Comparison of ENCODE assay signal across 10 cellular contexts in genomic region chr2:203453858-203454451, GRCh38.
DNase-seq lines count a peak whose midpoint lies in the region; ATAC-seq and TF ChIP-seq lines count a peak whose summit lies in the region.
"Had no signal": no experiment of that assay in that cellular context is flagged by ENCODE, and none has a peak within 500 bp of the region (broad histone marks: within the 10 kb centered on the region; RNA-seq: fewer than 3 reads in every experiment).

No MANE protein-coding gene starts in this region.

- TF ChIP-seq EP300 in sigmoid colon (IDR thresholded peaks at IDR 0.05): no peak

- H3K4me1 ChIP-seq in sigmoid colon: peaks cover 0 to 12% (median 5%) of the 10 kb centered on the region in 4 donors

- no peak overlapping the region for H3K4me3 ChIP-seq in HFF-Myc (replicated peaks; ENCODE audit: low read depth, low read length)
- H3K4me3 ChIP-seq in sigmoid colon: no peak overlapping the region
- H3K4me3 ChIP-seq: BLaER1 treated with 17β-estradiol and CSF1 and Interleukin-3, amounts not matched to agents 10 nM and 100 nM had no signal

- DNase-seq in DMS153 treated with DMSO at 0.1 percent for 48 hours (lab: John Stamatoyannopoulos, UW; ENCODE audit: unreplicated experiment) (peak; percentile 48), DMS153 (lab: John Stamatoyannopoulos, UW) (no peak), HFF-Myc (ENCODE audit: extremely low read depth, low read depth) (peak; percentile 33), NCI-H526 treated with DMSO at 0.1 percent for 48 hours (lab: John Stamatoyannopoulos, UW) (peak; percentile 53), left cardiac atrium (no peak), sigmoid colon (no peak)
- peak; percentile 15 for DNase-seq in activated naive CD8-positive, alpha-beta T cell treated with anti-CD3 and anti-CD28 coated beads, Interleukin-2, amount 50 U/mL, for 24 hours
- DNase-seq in activated effector memory CD4-positive, alpha-beta T cell treated with Interleukin-2 at 50 U/mL for 16 hours: no peak

- peaks cover 0 to 45% (median 3%) of the 10 kb centered on the region in 4 donors for H3K36me3 ChIP-seq in sigmoid colon

- no peaks in the 10 kb centered on the region for H3K4me1 Mint-ChIP-seq in activated naive CD8-positive, alpha-beta T cell treated with anti-CD3 and anti-CD28 coated beads, Interleukin-2, amount 50 U/mL, for 24 hours

- no peak for ATAC-seq in activated naive CD8-positive, alpha-beta T cell treated with anti-CD3 and anti-CD28 coated beads, Interleukin-2, amount 50 U/mL, for 24 hours
- peak; percentile 61 to 65 for ATAC-seq in left cardiac atrium

- H3K27me3 Mint-ChIP-seq in activated naive CD8-positive, alpha-beta T cell treated with anti-CD3 and anti-CD28 coated beads, Interleukin-2, amount 50 U/mL, for 24 hours: no peaks in the 10 kb centered on the region
- H3K27me3 Mint-ChIP-seq: activated naive CD8-positive, alpha-beta T cell had no signal

- H3K9me3 Mint-ChIP-seq in activated naive CD8-positive, alpha-beta T cell treated with anti-CD3 and anti-CD28 coated beads, Interleukin-2, amount 50 U/mL, for 24 hours: no peaks in the 10 kb centered on the region

- WGBS in sigmoid colon, 2 donors: 6 to 15% methylated on average over 1 of the region's 1 CpG

- H3K27me3 ChIP-seq in sigmoid colon: no peaks in the 10 kb centered on the region
- H3K27me3 ChIP-seq: BLaER1 treated with 17β-estradiol and CSF1 and Interleukin-3, amounts not matched to agents 10 nM and 100 nM had no signal

- intact Hi-C loops in left cardiac atrium (cut with DNase I): loop anchor here in 1 of 2 donors (5.0 kb wide), 1 partner anchor 227 kb away; no protein-coding TSS in a partner anchor
- intact Hi-C loops in sigmoid colon (cut with DNase I): loop anchor here (5.0 kb wide), 1 partner anchor 127 kb away; the partner anchor contains the start of gene ABI2

- H3K27ac Mint-ChIP-seq in activated naive CD8-positive, alpha-beta T cell treated with anti-CD3 and anti-CD28 coated beads, Interleukin-2, amount 50 U/mL, for 24 hours: no peak overlapping the region
- H3K27ac Mint-ChIP-seq: activated naive CD8-positive, alpha-beta T cell had no signal

- no peak overlapping the region for H3K27ac ChIP-seq in sigmoid colon
- H3K27ac ChIP-seq: BLaER1 treated with 17β-estradiol and CSF1 and Interleukin-3, amounts not matched to agents 10 nM and 100 nM had no signal

- no peak for TF ChIP-seq POLR2A in sigmoid colon (IDR thresholded peaks at IDR 0.05)

- H3K9me3 ChIP-seq in sigmoid colon: no peaks in the 10 kb centered on the region
- H3K9me3 ChIP-seq: BLaER1 treated with 17β-estradiol and CSF1 and Interleukin-3, amounts not matched to agents 10 nM and 100 nM had no signal

- no peaks in the 10 kb centered on the region for H3K36me3 Mint-ChIP-seq in activated naive CD8-positive, alpha-beta T cell treated with anti-CD3 and anti-CD28 coated beads, Interleukin-2, amount 50 U/mL, for 24 hours (ENCODE audit: low read depth)
- H3K36me3 Mint-ChIP-seq: activated naive CD8-positive, alpha-beta T cell had no signal

- TF ChIP-seq CTCF in HFF-Myc (IDR thresholded peaks at IDR 0.05; ENCODE audit: low read depth, low read length, missing control alignments): peak; percentile 65
- peak; percentile 43 to 66 (median 56) for TF ChIP-seq CTCF in sigmoid colon (IDR thresholded peaks at IDR 0.05)

- H3K4me3 Mint-ChIP-seq in activated naive CD8-positive, alpha-beta T cell treated with anti-CD3 and anti-CD28 coated beads, Interleukin-2, amount 50 U/mL, for 24 hours: no peak overlapping the region
- H3K4me3 Mint-ChIP-seq: activated naive CD8-positive, alpha-beta T cell had no signal

Comparison
In these comparisons a context has a peak if more than half of its experiments do, and no peak if none do; other contexts are left out.
1. DNase-seq: peak in DMS153 treated with DMSO at 0.1 percent for 48 hours (single experiment), HFF-Myc (single experiment), NCI-H526 treated with DMSO at 0.1 percent for 48 hours (single experiment) and activated naive CD8-positive, alpha-beta T cell treated with anti-CD3 and anti-CD28 coated beads, Interleukin-2, amount 50 U/mL, for 24 hours (single experiment); none in DMS153 (single experiment), left cardiac atrium (single experiment), sigmoid colon (single experiment) and activated effector memory CD4-positive, alpha-beta T cell treated with Interleukin-2 at 50 U/mL for 16 hours (single experiment).